Comparison of ENCODE assay signal across 17 cellular contexts in the genomic region with DNA sequence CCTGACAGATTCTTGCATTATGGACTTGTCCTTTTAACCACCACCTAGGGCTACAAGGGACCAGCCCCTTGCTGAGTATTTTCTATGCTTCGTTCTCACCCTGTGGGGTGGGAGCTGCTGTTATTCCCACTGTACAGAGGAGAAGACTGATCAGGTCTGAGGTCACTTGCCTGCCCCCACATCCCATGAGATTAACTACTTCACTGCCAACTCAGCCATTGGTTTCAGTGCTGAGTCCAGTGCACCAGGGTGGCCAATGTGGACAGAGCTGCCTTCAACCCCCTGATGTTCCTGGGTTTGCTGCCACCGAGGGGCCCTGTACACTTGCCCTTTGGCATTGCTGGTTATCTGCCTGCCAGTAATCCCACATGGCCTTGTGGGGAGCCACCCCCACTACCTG. TPM values are rescaled to one million over a fixed set of nuclear protein-coding genes. Genes with fewer than 3 reads are reported as not detected.
"Had no signal": no experiment of that assay in that cellular context is flagged by ENCODE, and none has a peak within 500 bp of the region (broad histone marks: within the 10 kb centered on the region; RNA-seq: fewer than 3 reads in every experiment).

No MANE protein-coding gene starts in this region.

- DNase-seq: activated CD4-positive, alpha-beta T cell treated with anti-CD3 and anti-CD28 coated beads, Interleukin-2, amount 50 U/mL, for 4 hours; activated naive CD8-positive, alpha-beta T cell treated with anti-CD3 and anti-CD28 coated beads, Interleukin-2, amount 50 U/mL, for 24 hours; activated T-cell treated with anti-CD3 and anti-CD28 coated beads, Interleukin-2, amount 50 U/mL, for 72 hours; cortex of kidney; effector memory CD4-positive, alpha-beta T cell; stimulated activated CD4-positive, alpha-beta T cell treated with anti-CD3 and anti-CD28 coated beads, Interleukin-12 subunit alpha, Interleukin-12 subunit beta, amount 100 ng/mL, for 4 hours; stimulated activated naive CD8-positive, alpha-beta T cell treated with anti-CD3 and anti-CD28 coated beads, Interleukin-15, Interleukin-2, amounts not matched to agents 100 U/mL and 50 U/mL, for 24 hours; testis had no signal

- H3K9me3 ChIP-seq: testis had no signal

- H3K4me3 Mint-ChIP-seq: activated naive CD8-positive, alpha-beta T cell treated with anti-CD3 and anti-CD28 coated beads, Interleukin-2, amount 50 U/mL, for 24 hours; activated T-cell treated with anti-CD3 and anti-CD28 coated beads, Interleukin-2, amount 50 U/mL, for 72 hours had no signal

- H3K9me3 Mint-ChIP-seq: activated naive CD8-positive, alpha-beta T cell treated with anti-CD3 and anti-CD28 coated beads, Interleukin-2, amount 50 U/mL, for 24 hours; activated T-cell treated with anti-CD3 and anti-CD28 coated beads, Interleukin-2, amount 50 U/mL, for 72 hours had no signal

- H3K27me3 ChIP-seq: cardiac muscle cell, testis had no signal

- H3K27ac ChIP-seq: cardiac muscle cell had no signal

- ATAC-seq: activated CD4-positive, CD25-positive, alpha-beta regulatory T cell treated with anti-CD3 and anti-CD28 coated beads, Interleukin-2, amount 50 U/mL, for 24 hours; activated naive CD8-positive, alpha-beta T cell treated with anti-CD3 and anti-CD28 coated beads, Interleukin-2, amount 50 U/mL, for 24 hours; activated T-cell treated with anti-CD3 and anti-CD28 coated beads, Interleukin-2, amount 50 U/mL, for 72 hours; sciatic nerve; stimulated activated naive CD8-positive, alpha-beta T cell treated with anti-CD3 and anti-CD28 coated beads, Interleukin-15, Interleukin-2, amounts not matched to agents 100 U/mL and 50 U/mL, for 24 hours had no signal

- H3K27ac Mint-ChIP-seq: activated naive CD8-positive, alpha-beta T cell treated with anti-CD3 and anti-CD28 coated beads, Interleukin-2, amount 50 U/mL, for 24 hours; progenitor cell of endocrine pancreas had no signal

- H3K27me3 Mint-ChIP-seq: activated naive CD8-positive, alpha-beta T cell treated with anti-CD3 and anti-CD28 coated beads, Interleukin-2, amount 50 U/mL, for 24 hours; progenitor cell of endocrine pancreas had no signal

- H3K4me3 ChIP-seq: cardiac muscle cell, testis had no signal

RNA-seq across cellular contexts. Expression of a gene that starts 25.1 kb away (rescaled TPM):
- total RNA-seq: activated T-cell treated with anti-CD3 and anti-CD28 coated beads, Interleukin-2, amount 50 U/mL, for 72 hours; astrocyte; fibroblast of lung; frontal cortex; kidney epithelial cell; lower leg skin; sciatic nerve had no signal
- polyA plus RNA-seq: fibroblast of lung had no signal
